8 cellular contexts compared by ENCODE assay signal in the genomic region with DNA sequence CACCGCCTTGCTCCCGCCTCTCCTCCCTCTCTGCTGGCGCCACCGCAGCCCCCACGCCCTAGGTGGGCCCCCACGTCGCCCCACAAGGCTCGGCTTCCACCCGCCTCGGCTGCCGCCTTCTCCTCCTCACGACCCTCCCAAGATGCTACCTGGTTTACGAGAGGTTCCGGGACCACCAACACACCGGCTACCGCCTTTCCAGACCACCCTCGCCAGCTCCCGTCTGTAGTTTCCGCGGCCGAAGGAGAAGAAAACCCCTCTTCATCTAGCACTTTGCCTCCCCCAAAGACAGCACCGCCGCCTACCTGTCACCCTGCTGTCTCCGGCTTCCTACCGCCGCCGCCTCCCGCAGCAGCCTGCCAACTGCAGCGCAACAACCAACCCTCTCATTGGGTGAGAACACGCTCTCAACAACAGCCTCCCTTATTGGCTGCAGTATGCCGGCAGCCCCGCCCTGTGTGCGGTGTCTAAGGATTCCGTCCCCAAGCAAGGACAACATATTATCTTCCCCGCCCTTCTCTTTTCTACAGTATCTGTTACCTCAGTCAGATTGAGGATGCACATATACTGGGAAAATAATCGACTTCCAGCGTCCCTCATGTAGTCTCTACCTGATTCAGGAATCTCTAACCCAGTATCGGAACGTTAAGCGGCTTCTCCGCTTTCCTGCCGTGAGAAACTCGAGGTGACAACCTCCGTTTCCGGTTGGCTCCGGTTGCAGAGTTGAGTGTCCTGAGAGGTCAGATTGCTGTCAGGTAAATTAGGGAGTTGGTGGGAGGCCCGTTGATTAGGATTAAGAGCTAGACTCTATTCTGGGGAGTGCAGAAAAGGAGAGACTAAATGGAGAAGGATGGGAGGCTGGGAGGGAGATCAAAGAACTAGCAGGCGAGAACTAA. TPM values are rescaled to one million over a fixed set of nuclear protein-coding genes. Genes with fewer than 3 reads are reported as not detected.
A peak's percentile ranks its signal among the peaks of the same experiment; 100 is the strongest.
DNase-seq lines count a peak whose midpoint lies in the region; TF ChIP-seq lines count a peak whose summit lies in the region.

Gene HYCC2, minus strand, starts transcription at position 367 of the 896 bp plus-strand sequence. CDS start 47,662 bp downstream, outside the sequence.
Gene NDUFB3, plus strand, starts transcription at position 697 of the 896 bp plus-strand sequence. CDS start 6,882 bp downstream, outside the sequence.

- no peaks in the 10 kb centered on the region for H3K9me3 Mint-ChIP-seq in HFFc6
- H3K9me3 Mint-ChIP-seq in activated naive CD4-positive, alpha-beta T cell treated with anti-CD3 and anti-CD28 coated beads for 36 hours: no peaks in the 10 kb centered on the region

- H3K4me1 Mint-ChIP-seq in HFFc6 (ENCODE audit: low read depth): peaks cover 33% of the 10 kb centered on the region
- peaks cover 52% of the 10 kb centered on the region for H3K4me1 Mint-ChIP-seq in activated naive CD4-positive, alpha-beta T cell treated with anti-CD3 and anti-CD28 coated beads for 36 hours (ENCODE audit: low read depth)

- CTCF ChIA-PET in activated naive CD4-positive, alpha-beta T cell treated with anti-CD3 and anti-CD28 coated beads for 36 hours (lab: Charles Lee): interaction anchor here (0.8 to 6.3 kb wide), 11 partner anchors 12 to 167 kb away, joined by 3 to 104 read pairs (median 4); partner anchors contain the start of gene ORC2

- intact Hi-C loops in activated naive CD4-positive, alpha-beta T cell treated with anti-CD3 and anti-CD28 coated beads for 36 hours (cut with micrococcal nuclease): loop anchor here (1.0 to 5.0 kb wide), 8 partner anchors 45 to 381 kb away; partner anchors contain the start of genes BZW1, CFLAR, CLK1 and NIF3L1

- TF ChIP-seq CTCF in HFFc6 (IDR thresholded peaks at IDR 0.05): peak; percentile 55; the same call in 1 of the 2 replicates

- no peaks in the 10 kb centered on the region; the same call in none of the 2 replicates for H3K27me3 Mint-ChIP-seq in HFFc6 (ENCODE audit: insufficient read depth)
- H3K27me3 Mint-ChIP-seq in activated naive CD4-positive, alpha-beta T cell treated with anti-CD3 and anti-CD28 coated beads for 36 hours (ENCODE audit: low read depth): no peaks in the 10 kb centered on the region

- peaks cover 14% of the 10 kb centered on the region for H3K36me3 Mint-ChIP-seq in HFFc6 (ENCODE audit: low read depth)
- H3K36me3 Mint-ChIP-seq in activated naive CD4-positive, alpha-beta T cell treated with anti-CD3 and anti-CD28 coated beads for 36 hours (ENCODE audit: low read depth): peaks cover 3% of the 10 kb centered on the region

- peak within 1 kb of the TSS; percentile 96 for H3K4me3 ChIP-seq in GM08714 (ENCODE audit: low read length)

- peak within 1 kb of the TSS; percentile 97 for H3K4me3 Mint-ChIP-seq in HFFc6
- H3K4me3 Mint-ChIP-seq in activated naive CD4-positive, alpha-beta T cell treated with anti-CD3 and anti-CD28 coated beads for 36 hours: peak within 1 kb of the TSS; percentile 96

- H3K27ac Mint-ChIP-seq in HFFc6: peak within 1 kb of the TSS; percentile 93
- peak within 1 kb of the TSS; percentile 92 for H3K27ac Mint-ChIP-seq in activated naive CD4-positive, alpha-beta T cell treated with anti-CD3 and anti-CD28 coated beads for 36 hours

- peak; percentile 92 for DNase-seq in HFFc6
- DNase-seq in NAMALWA (ENCODE audit: low spot score): peak; percentile 97
- DNase-seq in SK-N-DZ (ENCODE audit: low spot score): peak; percentile 96
- DNase-seq in activated naive CD4-positive, alpha-beta T cell treated with anti-CD3 and anti-CD28 coated beads for 36 hours: peak; percentile 96
- DNase-seq in germinal center (ENCODE audit: low spot score): peak; percentile 98
- peak; percentile 75 for DNase-seq in non-pigmented ciliary epithelial cell (ENCODE audit: low read depth)
- DNase-seq in superior temporal gyrus (ENCODE audit: extremely low spot score): peak; percentile 98

RNA-seq across cellular contexts. Expression of gene HYCC2, which starts in this region (rescaled TPM):
- total RNA-seq in HFFc6 (2021; fragmentation: NEBNext Ultra II Directional; extraction: Animal tissue kit (Norgen Biotek cat#: 25700)): 10 to 100 TPM; 12.1 to 17.6 (median 13.5) TPM
- polyA plus RNA-seq in SK-N-DZ (2014; cell fraction: cytosol; rRNA removed): 2.3 and 3.1 TPM in 2 replicates
- polyA plus RNA-seq in SK-N-DZ (2014; cell fraction: nucleus; rRNA removed): 4.9 and 6.1 TPM in 2 replicates
- total RNA-seq in activated naive CD4-positive, alpha-beta T cell treated with anti-CD3 and anti-CD28 coated beads for 36 hours: 10 to 100 TPM; 19.1 TPM

RNA-seq across cellular contexts. Expression of gene NDUFB3, which starts in this region (rescaled TPM):
- total RNA-seq in HFFc6 (2021; fragmentation: NEBNext Ultra II Directional; extraction: Animal tissue kit (Norgen Biotek cat#: 25700)): 100 to 1,000 TPM; 132 to 167 (median 151) TPM
- 240 and 327 TPM in 2 replicates for polyA plus RNA-seq in SK-N-DZ (2014; cell fraction: cytosol; rRNA removed)
- 152 and 157 TPM in 2 replicates for polyA plus RNA-seq in SK-N-DZ (2014; cell fraction: nucleus; rRNA removed)
- 100 to 1,000 TPM; 159 to 162 TPM for total RNA-seq in activated naive CD4-positive, alpha-beta T cell treated with anti-CD3 and anti-CD28 coated beads for 36 hours

Comparison
In these comparisons a context has a peak if more than half of its experiments do, and no peak if none do; other contexts are left out.
1. Peak in every context shown above with its lines: DNase-seq and H3K4me3 ChIP-seq.